Comparison of ENCODE assay signal across 1 cellular context in the genomic region with DNA sequence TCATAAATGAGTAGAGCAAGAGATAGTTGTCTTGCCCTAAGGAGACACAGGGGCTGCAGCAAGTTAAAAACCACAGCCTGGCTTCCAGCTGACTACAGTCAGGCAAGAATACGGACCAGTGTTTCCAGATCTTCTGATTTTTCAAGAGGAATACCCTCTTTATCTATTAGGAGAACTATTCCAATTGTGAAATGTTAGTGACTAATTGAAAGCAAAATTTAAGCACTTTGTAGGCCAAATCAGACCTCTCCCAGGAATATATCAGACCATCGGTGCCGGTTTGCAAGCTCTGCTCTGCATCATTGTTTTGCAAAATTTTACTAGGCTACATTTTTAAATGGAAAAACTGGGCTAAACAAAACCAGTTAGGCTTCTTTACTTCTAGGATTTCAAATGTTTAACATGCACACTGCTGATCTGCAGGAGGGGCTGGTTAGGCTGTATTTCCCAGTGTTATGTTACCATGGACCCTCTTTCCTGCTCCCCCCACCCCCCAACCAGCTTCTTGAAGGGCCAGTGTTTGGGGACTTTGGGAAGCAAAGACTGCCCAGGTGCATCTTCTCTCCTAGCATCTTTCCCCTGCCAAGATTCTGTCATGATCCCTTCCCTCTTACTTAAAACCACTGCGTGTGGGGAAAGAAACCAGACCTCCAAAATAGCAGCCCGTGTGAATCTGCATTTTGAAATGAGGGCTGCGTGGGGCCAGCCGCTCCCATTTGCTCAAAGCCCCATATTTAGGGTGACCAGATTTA.
TF ChIP-seq lines count a peak whose summit lies in the region.

No MANE protein-coding gene starts in this region.

TF ChIP-seq in H1, 55 proteins besides CTCF, POLR2A, EP300 and RAD21:
- TF ChIP-seq KDM4A (IDR thresholded peaks at IDR 0.05; ENCODE audit: low read depth, low read length, severe bottlenecking) (no peak), TAF1 (IDR thresholded peaks at IDR 0.05; ENCODE audit: low read depth, low read length) (no peak), POLR2AphosphoS5 (IDR thresholded peaks at IDR 0.05; ENCODE audit: low read depth, low read length) (no peak), SP2 (IDR thresholded peaks at IDR 0.05; ENCODE audit: low read length) (no peak), SP4 (IDR thresholded peaks at IDR 0.05; ENCODE audit: low read length) (no peak), CHD2 (IDR thresholded peaks at IDR 0.05; ENCODE audit: low read length) (no peak), CTBP2 (IDR thresholded peaks at IDR 0.05; ENCODE audit: borderline replicate concordance, insufficient read depth, insufficient read length, low read length) (no peak), BRCA1 (IDR thresholded peaks at IDR 0.05; ENCODE audit: low read depth, low read length) (no peak), ASH2L (IDR thresholded peaks at IDR 0.05; ENCODE audit: low read length) (no peak), SRF (IDR thresholded peaks at IDR 0.05; ENCODE audit: low read depth, low read length) (no peak)
- TF ChIP-seq, protein P1, sequence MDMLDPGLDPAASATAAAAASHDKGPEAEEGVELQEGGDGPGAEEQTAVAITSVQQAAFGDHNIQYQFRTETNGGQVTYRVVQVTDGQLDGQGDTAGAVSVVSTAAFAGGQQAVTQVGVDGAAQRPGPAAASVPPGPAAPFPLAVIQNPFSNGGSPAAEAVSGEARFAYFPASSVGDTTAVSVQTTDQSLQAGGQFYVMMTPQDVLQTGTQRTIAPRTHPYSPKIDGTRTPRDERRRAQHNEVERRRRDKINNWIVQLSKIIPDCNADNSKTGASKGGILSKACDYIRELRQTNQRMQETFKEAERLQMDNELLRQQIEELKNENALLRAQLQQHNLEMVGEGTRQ (IDR thresholded peaks at IDR 0.05; ENCODE audit: low read length): no peak
